15 cellular contexts compared by ENCODE assay signal in the genomic region with DNA sequence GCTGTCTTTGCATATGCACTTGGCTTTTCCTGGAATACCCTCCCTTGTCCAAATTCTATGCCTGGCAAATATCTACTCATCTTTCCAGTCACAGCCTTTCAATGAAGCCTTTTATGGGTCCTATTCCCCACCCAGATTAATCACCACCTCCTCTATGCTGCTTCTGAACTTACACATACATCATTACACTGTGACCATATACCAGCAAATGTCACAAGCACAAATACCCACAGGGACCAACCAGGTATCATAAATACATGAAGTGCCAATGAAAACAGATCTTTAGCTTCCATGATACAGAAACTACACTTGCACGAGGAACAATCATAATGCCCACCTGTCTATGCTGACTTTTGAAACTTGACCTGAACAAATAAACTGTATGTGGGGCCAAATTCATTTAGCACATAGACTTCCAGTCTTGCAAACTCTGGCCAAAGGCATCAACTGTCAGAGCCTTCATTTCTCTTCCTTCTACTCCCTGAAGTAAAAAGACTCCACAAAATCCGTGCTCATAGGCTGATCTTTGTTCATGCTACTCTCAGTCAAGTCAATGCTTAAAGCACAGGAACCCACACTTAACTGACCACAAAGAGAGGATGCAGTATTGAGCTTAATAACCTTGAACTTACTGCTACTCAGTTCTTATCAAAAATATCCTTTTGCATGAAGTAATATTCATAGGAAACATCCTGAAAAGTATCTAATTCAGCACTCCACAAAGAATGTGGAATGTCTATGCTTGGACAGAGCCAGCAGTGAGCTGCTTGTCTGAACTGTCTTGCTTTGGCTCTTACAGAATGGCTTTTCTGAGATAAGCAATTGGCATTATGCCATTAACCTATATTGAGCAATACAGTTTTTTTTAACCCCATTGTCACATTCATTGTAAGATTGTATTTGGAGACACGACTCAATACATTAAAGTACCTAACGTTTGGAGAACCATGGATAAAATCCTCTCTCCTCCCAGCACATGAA. TPM values are rescaled to one million over a fixed set of nuclear protein-coding genes. Genes with fewer than 3 reads are reported as not detected.
DNase-seq lines count a peak whose midpoint lies in the region; ATAC-seq, FAIRE-seq and TF ChIP-seq lines count a peak whose summit lies in the region.
"Had no signal": no experiment of that assay in that cellular context is flagged by ENCODE, and none has a peak within 500 bp of the region (broad histone marks: within the 10 kb centered on the region; RNA-seq: fewer than 3 reads in every experiment).

No MANE protein-coding gene starts in this region.

- H3K9me3 ChIP-seq in pancreas (no peaks in the 10 kb centered on the region), esophagus squamous epithelium (no peaks in the 10 kb centered on the region)
- H3K9me3 ChIP-seq: HAP-1 had no signal

- H3K36me3 ChIP-seq in pancreas (no peaks in the 10 kb centered on the region), esophagus squamous epithelium (no peaks in the 10 kb centered on the region)
- H3K36me3 ChIP-seq: HAP-1 had no signal

- peak in 3 of 4 donors; percentile 46 to 68 (median 56) for ATAC-seq in pancreas
- ATAC-seq in GM18873 (IDR thresholded peaks at IDR 0.05; ENCODE audit: low FRiP score, unreplicated experiment), result no peak
- ATAC-seq: effector memory CD8-positive, alpha-beta T cell had no signal

- TF ChIP-seq CTCF in cardiac fibroblast (IDR thresholded peaks at IDR 0.05; ENCODE audit: low read depth, low read length) (no peak), pancreas (IDR thresholded peaks at IDR 0.05) (no peak), esophagus squamous epithelium (IDR thresholded peaks at IDR 0.05) (no peak)

- no peak overlapping the region for H3K27ac ChIP-seq in pancreas
- no peak overlapping the region for H3K27ac ChIP-seq in esophagus squamous epithelium

- H3K27me3 ChIP-seq in pancreas (no peaks in the 10 kb centered on the region), esophagus squamous epithelium (no peaks in the 10 kb centered on the region)

- no peak for TF ChIP-seq POLR2A in esophagus squamous epithelium (IDR thresholded peaks at IDR 0.05)

- peaks cover 0 to 15% (median 11%) of the 10 kb centered on the region in 3 donors for H3K4me1 ChIP-seq in pancreas
- H3K4me1 ChIP-seq in esophagus squamous epithelium, result peaks cover 0 to 50% (median 7%) of the 10 kb centered on the region in 3 donors
- H3K4me1 ChIP-seq: HAP-1 had no signal

- 19 to 21% methylated on average over 4 of the region's 4 CpGs for WGBS in pancreas, 2 donors
- 23 to 29% methylated on average over 4 of the region's 4 CpGs for WGBS in esophagus squamous epithelium, 2 donors

- DNase-seq in NCI-H1092 treated with DMSO at 0.1 percent for 48 hours (lab: John Stamatoyannopoulos, UW), result peak; percentile 65
- DNase-seq in NCI-H1092 (lab: John Stamatoyannopoulos, UW), result no peak
- DNase-seq in NOMO-1 treated with DMSO at 0.1 percent for 48 hours (lab: John Stamatoyannopoulos, UW; ENCODE audit: unreplicated experiment), result peak; percentile 66
- DNase-seq in cardiac fibroblast (ENCODE audit: low read depth in 2 of 2), result peak; percentile 70 to 90
- no peak for DNase-seq in pancreas
- DNase-seq in H4 (ENCODE audit: low spot score), result no peak
- DNase-seq in esophagus squamous epithelium (lab: John Stamatoyannopoulos, UW), result no peak
- DNase-seq: 8988T; activated CD4-positive, alpha-beta T cell treated with anti-CD3 and anti-CD28 coated beads for 48 hours; activated naive CD4-positive, alpha-beta T cell treated with Interleukin-2 at 50 U/mL for 16 hours; effector memory CD8-positive, alpha-beta T cell; islet precursor cell; NCI-H1417 had no signal

- FAIRE-seq in pancreas (lab: Jason Lieb, UNC), result no peak

- no peak overlapping the region for H3K4me3 ChIP-seq in cardiac fibroblast (replicated peaks in 1 of 2; ENCODE audit: low read depth in 2 of 2, low read length in 2 of 2)
- no peak overlapping the region for H3K4me3 ChIP-seq in pancreas
- no peak overlapping the region for H3K4me3 ChIP-seq in esophagus squamous epithelium
- H3K4me3 ChIP-seq: HAP-1 had no signal

- intact Hi-C loops in pancreas (cut with DNase I), result no loop called here
- intact Hi-C loops in esophagus squamous epithelium (cut with DNase I), result no loop called here

RNA-seq across cellular contexts. Expression of a gene that starts 21.9 kb away (rescaled TPM):
- total RNA-seq in pancreas, result 10 to 100 TPM in 1 of 6 donors, 1 to 10 TPM in 5; 3.8 to 11.4 (median 6.0) TPM
- polyA plus RNA-seq in pancreas, result 1 to 10 TPM; 4.3 to 5.5 TPM
- 6.8 and 11.5 TPM in 2 replicates for total RNA-seq in H4 (2014; rRNA removed; shearing (Covaris generic))
- 10 to 100 TPM in 2 of 4 donors, 1 to 10 TPM in 2; 6.3 to 59.5 (median 14.1) TPM for total RNA-seq in esophagus squamous epithelium

Comparison
In these comparisons a context has a peak if more than half of its experiments do, and no peak if none do; other contexts are left out.
1. DNase-seq: peak in NCI-H1092 treated with DMSO at 0.1 percent for 48 hours (single experiment), NOMO-1 treated with DMSO at 0.1 percent for 48 hours (single experiment) and cardiac fibroblast (2 of 2); none in NCI-H1092 (single experiment), pancreas (0 of 6), H4 (single experiment) and esophagus squamous epithelium (single experiment).